Comparison of ENCODE assay signal across 22 cellular contexts in the genomic region with DNA sequence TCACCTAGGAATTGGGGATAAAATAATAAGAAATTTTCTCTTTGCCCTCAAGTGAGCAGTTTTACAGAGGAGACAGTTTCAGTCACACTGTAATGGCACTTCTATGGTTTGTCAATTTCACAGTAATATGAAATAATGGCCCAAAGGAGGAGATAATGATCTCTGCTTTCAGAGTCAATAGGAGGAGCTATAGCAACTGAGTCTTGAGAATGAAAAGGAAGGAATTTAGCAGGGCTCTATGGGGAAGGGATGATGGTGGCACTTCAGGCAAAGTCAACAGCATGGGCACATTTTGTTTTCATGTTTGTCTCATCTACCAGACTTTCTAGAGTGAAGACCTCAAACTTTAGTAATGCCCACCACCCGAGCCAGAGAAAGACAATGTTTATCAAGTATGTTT.
A peak's percentile ranks its signal among the peaks of the same experiment; 100 is the strongest.
DNase-seq lines count a peak whose midpoint lies in the region; ATAC-seq and TF ChIP-seq lines count a peak whose summit lies in the region.
"Had no signal": no experiment of that assay in that cellular context is flagged by ENCODE, and none has a peak within 500 bp of the region (broad histone marks: within the 10 kb centered on the region; RNA-seq: fewer than 3 reads in every experiment).

No MANE protein-coding gene starts in this region.

- no peaks in the 10 kb centered on the region for H3K27me3 Mint-ChIP-seq in WTC11 (ENCODE audit: low read depth)
- H3K27me3 Mint-ChIP-seq: B cell had no signal

- peak; percentile 3 for DNase-seq in NCI-H748 treated with DMSO at 0.1 percent for 48 hours (lab: John Stamatoyannopoulos, UW)
- no peak for DNase-seq in NCI-H748 (lab: John Stamatoyannopoulos, UW; ENCODE audit: unreplicated experiment)
- DNase-seq in WTC11 (ENCODE audit: low spot score), result no peak
- DNase-seq in hepatocyte (ENCODE audit: low spot score), result no peak
- DNase-seq in tibial artery, result no peak
- no peak for DNase-seq in stimulated activated CD4-positive, alpha-beta T cell treated with anti-CD3 and anti-CD28 coated beads, Interleukin-12 subunit alpha, Interleukin-12 subunit beta, amount 100 ng/mL, for 4 hours
- DNase-seq in transverse colon, result no peak
- DNase-seq: DMS79; GM23248; Kasumi-1; MG63; NCI-H1092; NCI-H1436 treated with DMSO at 0.1 percent for 48 hours; NCI-H2171 treated with DMSO at 0.1 percent for 48 hours; NCI-H526 treated with DMSO at 0.1 percent for 48 hours; NK-92 treated with Interleukin-12 subunit alpha and Interleukin-12 subunit beta, amount 100 ng/mL, for 24 hours had no signal

- H3K36me3 Mint-ChIP-seq in WTC11, result peaks cover 24% of the 10 kb centered on the region
- H3K36me3 Mint-ChIP-seq: CD14-positive monocyte had no signal

- no peaks in the 10 kb centered on the region for H3K79me2 ChIP-seq in hepatocyte

- H3K27me3 ChIP-seq in hepatocyte (no peaks in the 10 kb centered on the region), tibial artery (no peaks in the 10 kb centered on the region), transverse colon (no peaks in the 10 kb centered on the region)
- H3K27me3 ChIP-seq: MG63 had no signal

- H3K9me2 ChIP-seq in hepatocyte (replicated peaks; ENCODE audit: insufficient read depth), result no peaks in the 10 kb centered on the region

- no peak overlapping the region for H2AFZ ChIP-seq in hepatocyte
- H2AFZ ChIP-seq: GM23248 had no signal

- H3K4me3 Mint-ChIP-seq in WTC11, result no peak overlapping the region
- H3K4me3 Mint-ChIP-seq: B cell, CD14-positive monocyte had no signal

- no peak for TF ChIP-seq POLR2A in transverse colon (IDR thresholded peaks at IDR 0.05)

- no peak overlapping the region for H3K27ac Mint-ChIP-seq in WTC11
- H3K27ac Mint-ChIP-seq: B cell, CD14-positive monocyte had no signal

- H3K9me3 Mint-ChIP-seq in WTC11, result peaks cover 29% of the 10 kb centered on the region

- peaks cover 8% of the 10 kb centered on the region for H3K9me3 ChIP-seq in hepatocyte (ENCODE audit: low read depth)
- peaks cover 0 to 16% (median 11%) of the 10 kb centered on the region in 3 donors for H3K9me3 ChIP-seq in tibial artery
- peaks cover 6 to 9% of the 10 kb centered on the region in 2 donors for H3K9me3 ChIP-seq in transverse colon
- H3K9me3 ChIP-seq: A549 had no signal

- peak; percentile 76 for ATAC-seq in WTC11
- ATAC-seq in GM18867 (IDR thresholded peaks at IDR 0.05; ENCODE audit: unreplicated experiment), result no peak
- ATAC-seq: A549, Panc1, SK-N-SH treated with all-trans-retinoic acid at 6 μM for 48 hours had no signal

- no peak overlapping the region for H3K4me3 ChIP-seq in hepatocyte
- H3K4me3 ChIP-seq in tibial artery, result no peak overlapping the region
- no peak overlapping the region for H3K4me3 ChIP-seq in transverse colon
- H3K4me3 ChIP-seq: A549, GM23248, MG63 had no signal

- no peak overlapping the region for H3K4me2 ChIP-seq in hepatocyte
- H3K4me2 ChIP-seq: A549 had no signal

- TF ChIP-seq CTCF in WTC11 (IDR thresholded peaks at IDR 0.05), result no peak
- no peak for TF ChIP-seq CTCF in hepatocyte (IDR thresholded peaks at IDR 0.05; ENCODE audit: poor library complexity)
- TF ChIP-seq CTCF in tibial artery (IDR thresholded peaks at IDR 0.05), result no peak
- no peak for TF ChIP-seq CTCF in transverse colon (IDR thresholded peaks at IDR 0.05)

- CTCF ChIA-PET in WTC11 (lab: Charles Lee), result no interaction called here

- WGBS in hepatocyte (ENCODE audit: low lambda C conversion rate, missing lambda C conversion rate), result 71% methylated on average over 1 of the region's 1 CpG
- 83 to 100% methylated on average over 1 of the region's 1 CpG for WGBS in transverse colon (ENCODE audit: low coverage in 1 of 2), 2 donors

- H3K4me1 Mint-ChIP-seq in WTC11, result peaks cover 5% of the 10 kb centered on the region
- H3K4me1 Mint-ChIP-seq: B cell, CD14-positive monocyte had no signal

- intact Hi-C loops in tibial artery (cut with DNase I; ENCODE audit: low total_unique reads) (no loop called here), transverse colon (cut with DNase I; ENCODE audit: low total_unique reads) (no loop called here)

- peaks cover 14% of the 10 kb centered on the region for H3K4me1 ChIP-seq in hepatocyte (ENCODE audit: insufficient read depth)
- peaks cover 0 to 10% (median 0%) of the 10 kb centered on the region in 4 donors for H3K4me1 ChIP-seq in tibial artery
- peaks cover 0 to under 1% (median 0%) of the 10 kb centered on the region in 4 donors for H3K4me1 ChIP-seq in transverse colon

- no peak for TF ChIP-seq EP300 in transverse colon (IDR thresholded peaks at IDR 0.05; ENCODE audit: low read depth)

- no peaks in the 10 kb centered on the region for H4K20me1 ChIP-seq in hepatocyte (ENCODE audit: insufficient read depth, poor library complexity, severe bottlenecking)

- in situ Hi-C loops in transverse colon (cut with MboI; ENCODE audit: low pct_ligation_motif_present in 1 of 4, low pct_unique_long_range_greater_than_20kb in 1 of 4, low sequenced_read_pairs in 3 of 4), result no loop called here

- POLR2A ChIA-PET in WTC11 (lab: Charles Lee), result no interaction called here

- H3K27ac ChIP-seq in hepatocyte (peak overlapping the region; percentile 80), tibial artery (no peak overlapping the region), transverse colon (no peak overlapping the region)
- H3K27ac ChIP-seq: A549, GM23248 had no signal

- H3K36me3 ChIP-seq in hepatocyte (replicated peaks; ENCODE audit: insufficient read depth, low read depth) (no peaks in the 10 kb centered on the region), tibial artery (no peaks in the 10 kb centered on the region), transverse colon (no peaks in the 10 kb centered on the region)
- H3K36me3 ChIP-seq: MG63 had no signal

TF ChIP-seq in WTC11, 78 proteins besides CTCF, POLR2A, EP300 and RAD21 (continues in another document):
- TF ChIP-seq PRRX2 (CRISPR knock-in tag; IDR thresholded peaks at IDR 0.05), result no peak
- TF ChIP-seq TEAD4 (CRISPR knock-in tag; IDR thresholded peaks at IDR 0.05), result no peak
- TF ChIP-seq, protein P1, sequence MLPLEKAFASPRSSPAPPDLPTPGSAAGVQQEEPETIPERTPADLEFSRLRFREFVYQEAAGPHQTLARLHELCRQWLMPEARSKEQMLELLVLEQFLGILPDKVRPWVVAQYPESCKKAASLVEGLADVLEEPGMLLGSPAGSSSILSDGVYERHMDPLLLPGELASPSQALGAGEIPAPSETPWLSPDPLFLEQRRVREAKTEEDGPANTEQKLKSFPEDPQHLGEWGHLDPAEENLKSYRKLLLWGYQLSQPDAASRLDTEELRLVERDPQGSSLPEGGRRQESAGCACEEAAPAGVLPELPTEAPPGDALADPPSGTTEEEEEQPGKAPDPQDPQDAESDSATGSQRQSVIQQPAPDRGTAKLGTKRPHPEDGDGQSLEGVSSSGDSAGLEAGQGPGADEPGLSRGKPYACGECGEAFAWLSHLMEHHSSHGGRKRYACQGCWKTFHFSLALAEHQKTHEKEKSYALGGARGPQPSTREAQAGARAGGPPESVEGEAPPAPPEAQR (CRISPR knock-in tag; IDR thresholded peaks at IDR 0.05), result no peak
- no peak for TF ChIP-seq ZNF671 (CRISPR knock-in tag; IDR thresholded peaks at IDR 0.05)
- TF ChIP-seq, protein P2, sequence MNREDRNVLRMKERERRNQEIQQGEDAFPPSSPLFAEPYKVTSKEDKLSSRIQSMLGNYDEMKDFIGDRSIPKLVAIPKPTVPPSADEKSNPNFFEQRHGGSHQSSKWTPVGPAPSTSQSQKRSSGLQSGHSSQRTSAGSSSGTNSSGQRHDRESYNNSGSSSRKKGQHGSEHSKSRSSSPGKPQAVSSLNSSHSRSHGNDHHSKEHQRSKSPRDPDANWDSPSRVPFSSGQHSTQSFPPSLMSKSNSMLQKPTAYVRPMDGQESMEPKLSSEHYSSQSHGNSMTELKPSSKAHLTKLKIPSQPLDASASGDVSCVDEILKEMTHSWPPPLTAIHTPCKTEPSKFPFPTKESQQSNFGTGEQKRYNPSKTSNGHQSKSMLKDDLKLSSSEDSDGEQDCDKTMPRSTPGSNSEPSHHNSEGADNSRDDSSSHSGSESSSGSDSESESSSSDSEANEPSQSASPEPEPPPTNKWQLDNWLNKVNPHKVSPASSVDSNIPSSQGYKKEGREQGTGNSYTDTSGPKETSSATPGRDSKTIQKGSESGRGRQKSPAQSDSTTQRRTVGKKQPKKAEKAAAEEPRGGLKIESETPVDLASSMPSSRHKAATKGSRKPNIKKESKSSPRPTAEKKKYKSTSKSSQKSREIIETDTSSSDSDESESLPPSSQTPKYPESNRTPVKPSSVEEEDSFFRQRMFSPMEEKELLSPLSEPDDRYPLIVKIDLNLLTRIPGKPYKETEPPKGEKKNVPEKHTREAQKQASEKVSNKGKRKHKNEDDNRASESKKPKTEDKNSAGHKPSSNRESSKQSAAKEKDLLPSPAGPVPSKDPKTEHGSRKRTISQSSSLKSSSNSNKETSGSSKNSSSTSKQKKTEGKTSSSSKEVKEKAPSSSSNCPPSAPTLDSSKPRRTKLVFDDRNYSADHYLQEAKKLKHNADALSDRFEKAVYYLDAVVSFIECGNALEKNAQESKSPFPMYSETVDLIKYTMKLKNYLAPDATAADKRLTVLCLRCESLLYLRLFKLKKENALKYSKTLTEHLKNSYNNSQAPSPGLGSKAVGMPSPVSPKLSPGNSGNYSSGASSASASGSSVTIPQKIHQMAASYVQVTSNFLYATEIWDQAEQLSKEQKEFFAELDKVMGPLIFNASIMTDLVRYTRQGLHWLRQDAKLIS (CRISPR knock-in tag; IDR thresholded peaks at IDR 0.05; ENCODE audit: borderline replicate concordance), result no peak
- TF ChIP-seq IRF2 (CRISPR knock-in tag; IDR thresholded peaks at IDR 0.05; ENCODE audit: borderline replicate concordance, low read depth), result no peak
- TF ChIP-seq, protein P3, sequence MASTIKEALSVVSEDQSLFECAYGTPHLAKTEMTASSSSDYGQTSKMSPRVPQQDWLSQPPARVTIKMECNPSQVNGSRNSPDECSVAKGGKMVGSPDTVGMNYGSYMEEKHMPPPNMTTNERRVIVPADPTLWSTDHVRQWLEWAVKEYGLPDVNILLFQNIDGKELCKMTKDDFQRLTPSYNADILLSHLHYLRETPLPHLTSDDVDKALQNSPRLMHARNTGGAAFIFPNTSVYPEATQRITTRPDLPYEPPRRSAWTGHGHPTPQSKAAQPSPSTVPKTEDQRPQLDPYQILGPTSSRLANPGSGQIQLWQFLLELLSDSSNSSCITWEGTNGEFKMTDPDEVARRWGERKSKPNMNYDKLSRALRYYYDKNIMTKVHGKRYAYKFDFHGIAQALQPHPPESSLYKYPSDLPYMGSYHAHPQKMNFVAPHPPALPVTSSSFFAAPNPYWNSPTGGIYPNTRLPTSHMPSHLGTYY (CRISPR knock-in tag; IDR thresholded peaks at IDR 0.05), result no peak
